33 cellular contexts compared by ENCODE assay signal in the genomic region with DNA sequence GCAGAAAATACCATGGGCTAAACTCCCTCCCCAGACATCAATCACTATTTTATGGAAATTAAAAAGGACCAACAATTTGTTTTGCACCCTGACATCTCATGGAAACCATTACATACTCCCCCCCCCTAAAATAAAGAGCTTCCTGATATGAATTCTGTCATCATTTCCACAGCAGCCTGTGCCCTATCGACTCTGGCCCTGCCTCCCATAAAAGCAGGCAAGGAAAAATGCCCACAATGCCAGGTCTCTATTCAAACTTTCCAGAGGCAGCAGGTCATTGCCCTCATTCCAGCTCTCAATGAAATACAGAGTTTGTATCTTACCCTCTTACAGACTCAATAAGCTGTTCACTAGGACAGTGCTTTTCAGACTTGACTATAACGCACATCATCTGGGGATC.
"Had no signal": no experiment of that assay in that cellular context is flagged by ENCODE, and none has a peak within 500 bp of the region (broad histone marks: within the 10 kb centered on the region; RNA-seq: fewer than 3 reads in every experiment).

No MANE protein-coding gene starts in this region.

- ATAC-seq: activated CD4-positive, CD25-positive, alpha-beta regulatory T cell treated with anti-CD3 and anti-CD28 coated beads, Interleukin-2, amount 50 U/mL, for 24 hours; activated CD8-positive, alpha-beta T cell treated with anti-CD3 and anti-CD28 coated beads for 36 hours; activated T-cell treated with anti-CD3 and anti-CD28 coated beads, Interleukin-2, amount 50 U/mL, for 4 hours; activated T-helper 17 cell treated with anti-CD3 and anti-CD28 coated beads, Interleukin-2, amount 50 U/mL, for 72 hours; effector memory CD8-positive, alpha-beta T cell; foreskin keratinocyte; gastrocnemius medialis; T-helper 17 cell had no signal

- H3K36me3 ChIP-seq: brain microvascular endothelial cell, esophagus muscularis mucosa, gastrocnemius medialis, WERI-Rb-1 had no signal

- H3K27me3 ChIP-seq: brain microvascular endothelial cell, esophagus muscularis mucosa, foreskin keratinocyte, gastrocnemius medialis had no signal

- H3K9me3 ChIP-seq: esophagus muscularis mucosa, gastrocnemius medialis had no signal

- H3K27ac ChIP-seq: brain microvascular endothelial cell, esophagus muscularis mucosa, foreskin keratinocyte, gastrocnemius medialis, WERI-Rb-1 had no signal

- H3K4me3 ChIP-seq: esophagus muscularis mucosa, gastrocnemius medialis had no signal

- DNase-seq: activated B cell treated with CpG ODN at 0.5 μM for 24 hours; activated CD4-positive, alpha-beta T cell treated with anti-CD3 and anti-CD28 coated beads for 48 hours; activated CD4-positive, alpha-beta T cell treated with anti-CD3 and anti-CD28 coated beads, Interleukin-2, amount 50 U/mL, for 1 hour; activated CD4-positive, alpha-beta T cell treated with anti-CD3 and anti-CD28 coated beads, Interleukin-2, amount 50 U/mL, for 48 hours; activated CD8-positive, alpha-beta memory T cell treated with anti-CD3 and anti-CD28 coated beads for 24 hours; activated CD8-positive, alpha-beta T cell treated with anti-CD3 and anti-CD28 coated beads for 36 hours; activated effector memory CD4-positive, alpha-beta T cell treated with Interleukin-2 at 50 U/mL for 16 hours; activated gamma-delta T cell treated with Interleukin-2 at 50 U/mL for 16 hours; activated naive CD4-positive, alpha-beta T cell treated with anti-CD3 and anti-CD28 coated beads, Interleukin-2, amount 50 U/mL, for 16 hours; activated naive CD4-positive, alpha-beta T cell treated with Interleukin-2 at 50 U/mL for 16 hours; activated T-cell treated with anti-CD3 and anti-CD28 coated beads, Interleukin-2, amount 50 U/mL, for 4 hours; amniotic stem cell; anterior cingulate cortex; brain microvascular endothelial cell; caudate nucleus; cortex of kidney; dermis blood vessel endothelial cell; effector CD4-positive, alpha-beta T cell; effector memory CD8-positive, alpha-beta T cell; erythroblast; foreskin keratinocyte; gastrocnemius medialis; glutamatergic neuron; T-helper 1 cell; T-helper 17 cell; T1000; WERI-Rb-1 had no signal

- FAIRE-seq: astrocyte, bronchial epithelial cell, colon had no signal
